7 cellular contexts compared by ENCODE assay signal in genomic region chr7:149742075-149742701, GRCh38. TPM values are rescaled to one million over a fixed set of nuclear protein-coding genes. Genes with fewer than 3 reads are reported as not detected.
DNase-seq lines count a peak whose midpoint lies in the region; ATAC-seq and TF ChIP-seq lines count a peak whose summit lies in the region.

No MANE protein-coding gene starts in this region.

- H3K4me1 ChIP-seq in liver (ENCODE audit: control insufficient read depth in 4 of 4, insufficient read depth in 4 of 4, low read length in 3 of 4): peaks cover 3 to 11% (median 9%) of the 10 kb centered on the region in 4 donors

- H3K27ac ChIP-seq in dorsolateral prefrontal cortex (peak overlapping the region in 28 of 59 donors; percentile 2 to 77 (median 36)), liver (ENCODE audit: low read depth in 1 of 2, low read length in 2 of 2) (no peak overlapping the region)

- no peak overlapping the region for H3K27ac Mint-ChIP-seq in activated CD4-positive, alpha-beta T cell treated with anti-CD3 and anti-CD28 coated beads, Interleukin-2, amount 10 ng/mL, durations not matched to agents 24 days and 14 days

- H3K4me3 ChIP-seq in dorsolateral prefrontal cortex: peak overlapping the region; percentile 31 to 78 (median 56)
- peak overlapping the region; percentile 18 to 23 (median 22) for H3K4me3 ChIP-seq in liver (ENCODE audit: low read depth in 1 of 3, low read length in 3 of 3)

- H3K27me3 ChIP-seq in dorsolateral prefrontal cortex: no peaks in the 10 kb centered on the region
- no peaks in the 10 kb centered on the region for H3K27me3 ChIP-seq in liver (ENCODE audit: control insufficient read depth in 4 of 4, insufficient read depth in 4 of 4, low read length in 3 of 4)

- no peaks in the 10 kb centered on the region for H3K36me3 ChIP-seq in liver (ENCODE audit: control insufficient read depth in 4 of 4, insufficient read depth in 3 of 4, low read depth in 1 of 4, low read length in 3 of 4)

- H3K9me3 ChIP-seq in liver (ENCODE audit: control insufficient read depth in 4 of 4, low read length in 3 of 4): no peaks in the 10 kb centered on the region

- TF ChIP-seq CTCF in GM13977 (IDR thresholded peaks at IDR 0.05; ENCODE audit: extremely low read depth, insufficient read depth, missing control alignments) (peak; percentile 93), dorsolateral prefrontal cortex (IDR thresholded peaks at IDR 0.05 in 54 of 56, conservative IDR thresholded peaks at IDR 0.05 in 2 of 56; ENCODE audit: low read depth in 1 of 56, partially characterized antibody in 56 of 56) (peak; percentile 77 to 98 (median 91)), liver (IDR thresholded peaks at IDR 0.05; ENCODE audit: low read depth, low read length, missing input control) (peak; percentile 85)

- WGBS in liver: under 1% methylated on average over 17 of the region's 17 CpGs

- intact Hi-C loops in activated CD4-positive, alpha-beta T cell treated with anti-CD3 and anti-CD28 coated beads, Interleukin-2, amount 10 ng/mL, durations not matched to agents 24 days and 14 days (cut with micrococcal nuclease): loop anchor here (1.0 kb wide), 1 partner anchor 80 kb away; no protein-coding TSS in a partner anchor
- intact Hi-C loops in dorsolateral prefrontal cortex (cut with DNase I): no loop called here

- H3K4me3 Mint-ChIP-seq in activated CD4-positive, alpha-beta T cell treated with anti-CD3 and anti-CD28 coated beads, Interleukin-2, amount 10 ng/mL, durations not matched to agents 24 days and 14 days: peak overlapping the region; percentile 81

- peak; percentile 63 for ATAC-seq in HG03103 (IDR thresholded peaks at IDR 0.05; ENCODE audit: low read depth, unreplicated experiment)

- H3K4me1 Mint-ChIP-seq in activated CD4-positive, alpha-beta T cell treated with anti-CD3 and anti-CD28 coated beads, Interleukin-2, amount 10 ng/mL, durations not matched to agents 24 days and 14 days: peaks cover 10% of the 10 kb centered on the region

- in situ Hi-C loops in GM13977 (cut with MboI; ENCODE audit: low pct_unique_long_range_greater_than_20kb, low sequenced_read_pairs, unreplicated experiment): loop anchor here (10.0 kb wide), 1 partner anchor 77 kb away; no protein-coding TSS in a partner anchor

- DNase-seq in GM13977 (ENCODE audit: low spot score): peak; percentile 81
- peak; percentile 33 for DNase-seq in NCI-H226
- DNase-seq in activated CD4-positive, alpha-beta T cell treated with anti-CD3 and anti-CD28 coated beads, Interleukin-2, amount 10 ng/mL, durations not matched to agents 24 days and 14 days: peak; percentile 89
- peak in 9 of 10 donors; percentile 67 to 89 (median 80) for DNase-seq in dorsolateral prefrontal cortex
- peak; percentile 59 for DNase-seq in stimulated activated CD4-positive, alpha-beta T cell treated with anti-CD3 and anti-CD28 coated beads, Interleukin-4, amount 100 ng/mL, for 1 hour

- peak overlapping the region in 1 of 2 donors; percentile 79 for H3K9ac ChIP-seq in liver (ENCODE audit: low read depth in 1 of 2, low read length in 2 of 2)

- peak; percentile 88 to 95 for TF ChIP-seq RAD21 in liver (IDR thresholded peaks at IDR 0.05)

- H3K27me3 Mint-ChIP-seq in activated CD4-positive, alpha-beta T cell treated with anti-CD3 and anti-CD28 coated beads, Interleukin-2, amount 10 ng/mL, durations not matched to agents 24 days and 14 days: peaks cover 45% of the 10 kb centered on the region

- no peaks in the 10 kb centered on the region for H3K9me3 Mint-ChIP-seq in activated CD4-positive, alpha-beta T cell treated with anti-CD3 and anti-CD28 coated beads, Interleukin-2, amount 10 ng/mL, durations not matched to agents 24 days and 14 days

- H3K36me3 Mint-ChIP-seq in activated CD4-positive, alpha-beta T cell treated with anti-CD3 and anti-CD28 coated beads, Interleukin-2, amount 10 ng/mL, durations not matched to agents 24 days and 14 days (ENCODE audit: low read depth): no peaks in the 10 kb centered on the region

TF ChIP-seq in liver, 16 proteins besides CTCF, POLR2A, EP300 and RAD21:
- no peak for TF ChIP-seq HNF4A (conservative IDR thresholded peaks at IDR 0.05)
- no peak for TF ChIP-seq MAX (IDR thresholded peaks at IDR 0.05)
- no peak for TF ChIP-seq ATF3 (IDR thresholded peaks at IDR 0.05)
- no peak for TF ChIP-seq YY1 (IDR thresholded peaks at IDR 0.05)
- no peak for TF ChIP-seq FOXA2 (IDR thresholded peaks at IDR 0.05)
- no peak for TF ChIP-seq FOXA1 (IDR thresholded peaks at IDR 0.05)
- no peak for TF ChIP-seq TAF1 (conservative IDR thresholded peaks at IDR 0.05)
- TF ChIP-seq JUND (IDR thresholded peaks at IDR 0.05): no peak
- TF ChIP-seq EGR1 (IDR thresholded peaks at IDR 0.05; ENCODE audit: low read depth in 2 of 2): no peak

RNA-seq across cellular contexts. Expression of gene ZNF467, which starts 31.2 kb away (rescaled TPM):
- 0.21 TPM in 1 of 2 replicates, not detected in the other for total RNA-seq in activated CD4-positive, alpha-beta T cell treated with anti-CD3 and anti-CD28 coated beads, Interleukin-2, amount 10 ng/mL, durations not matched to agents 24 days and 14 days
- total RNA-seq in dorsolateral prefrontal cortex: 10 to 100 TPM in 4 of 120 experiments, 1 to 10 TPM in 116; 3.5 to 20.9 (median 6.4) TPM
- total RNA-seq in liver: 1 to 10 TPM; 2.8 to 3.8 TPM
- polyA plus RNA-seq in liver: 1 to 10 TPM; 3.6 to 4.0 TPM

Comparison
In these comparisons a context has a peak if more than half of its experiments do, and no peak if none do; other contexts are left out.
1. DNase-seq: peak in every context shown above with its lines; median percentile 89 in activated CD4-positive, alpha-beta T cell treated with anti-CD3 and anti-CD28 coated beads, Interleukin-2, amount 10 ng/mL, durations not matched to agents 24 days and 14 days; 81 in GM13977; 80 in dorsolateral prefrontal cortex; 59 in stimulated activated CD4-positive, alpha-beta T cell treated with anti-CD3 and anti-CD28 coated beads, Interleukin-4, amount 100 ng/mL, for 1 hour; 33 in NCI-H226.